ENCODE assay signal across 10 cellular contexts in genomic region chr1:31712625-31713024, GRCh38. TPM values are rescaled to one million over a fixed set of nuclear protein-coding genes. Genes with fewer than 3 reads are reported as not detected.
DNase-seq lines count a peak whose midpoint lies in the region; ATAC-seq and TF ChIP-seq lines count a peak whose summit lies in the region.
"Had no signal": no experiment of that assay in that cellular context is flagged by ENCODE, and none has a peak within 500 bp of the region (broad histone marks: within the 10 kb centered on the region; RNA-seq: fewer than 3 reads in every experiment).

No MANE protein-coding gene starts in this region.

- H3K9me3 ChIP-seq in T-helper 17 cell (ENCODE audit: control insufficient read depth, low read length, poor library complexity, severe bottlenecking) (no peaks in the 10 kb centered on the region), BE2C (no peaks in the 10 kb centered on the region)

- H3K4me3 ChIP-seq in rectal smooth muscle tissue (ENCODE audit: low read length), result no peak overlapping the region
- no peak overlapping the region for H3K4me3 ChIP-seq in BE2C (ENCODE audit: low read depth, low read length)

- H3K27ac ChIP-seq in rectal smooth muscle tissue (ENCODE audit: low read depth, low read length), result peak overlapping the region; percentile 97

- peaks cover 66% of the 10 kb centered on the region for H3K27me3 Mint-ChIP-seq in T-helper 17 cell
- H3K27me3 Mint-ChIP-seq in natural killer cell treated with Interleukin-12 subunit alpha and Interleukin-12 subunit beta and Interleukin-15 and Interleukin-18, amount 100 ng/mL, for 72 hours, result peaks cover 30 to 36% of the 10 kb centered on the region in 2 donors

- no peaks in the 10 kb centered on the region for H3K9me3 Mint-ChIP-seq in natural killer cell treated with Interleukin-12 subunit alpha and Interleukin-12 subunit beta and Interleukin-15 and Interleukin-18, amount 100 ng/mL, for 72 hours
- H3K9me3 Mint-ChIP-seq: activated T-cell treated with anti-CD3 and anti-CD28 coated beads, Interleukin-2, amount 50 U/mL, for 4 hours had no signal

- peaks cover 14% of the 10 kb centered on the region for H3K36me3 Mint-ChIP-seq in T-helper 17 cell (ENCODE audit: low read depth)
- H3K36me3 Mint-ChIP-seq in natural killer cell treated with Interleukin-12 subunit alpha and Interleukin-12 subunit beta and Interleukin-15 and Interleukin-18, amount 100 ng/mL, for 72 hours, result no peaks in the 10 kb centered on the region

- H3K4me3 Mint-ChIP-seq in T-helper 17 cell, result peak overlapping the region; percentile 36
- H3K4me3 Mint-ChIP-seq in natural killer cell treated with Interleukin-12 subunit alpha and Interleukin-12 subunit beta and Interleukin-15 and Interleukin-18, amount 100 ng/mL, for 72 hours, result no peak overlapping the region
- H3K4me3 Mint-ChIP-seq: activated T-cell treated with anti-CD3 and anti-CD28 coated beads, Interleukin-2, amount 50 U/mL, for 4 hours had no signal

- no peak for TF ChIP-seq CTCF in BE2C (IDR thresholded peaks at IDR 0.05; ENCODE audit: low read depth, low read length)

- H3K4me1 ChIP-seq in rectal smooth muscle tissue (ENCODE audit: control insufficient read depth, insufficient read depth, low read length) (peaks cover 32% of the 10 kb centered on the region), BE2C (peaks cover 8% of the 10 kb centered on the region; the same call in 1 of the 2 replicates)

- peak; percentile 84 for DNase-seq in Daoy (ENCODE audit: low read depth)
- DNase-seq in T-helper 17 cell, result no peak
- peak; percentile 94 for DNase-seq in glomerular visceral epithelial cell (ENCODE audit: extremely low spot score)
- DNase-seq in natural killer cell treated with Interleukin-12 subunit alpha and Interleukin-12 subunit beta and Interleukin-15 and Interleukin-18, amount 100 ng/mL, for 72 hours (ENCODE audit: low spot score), result no peak
- DNase-seq in BE2C, result no peak
- no peak for DNase-seq in pons (ENCODE audit: low spot score)
- DNase-seq: activated T-cell treated with anti-CD3 and anti-CD28 coated beads, Interleukin-2, amount 50 U/mL, for 4 hours; stimulated activated CD4-positive, alpha-beta T cell treated with anti-CD3 and anti-CD28 coated beads, Interleukin-2, amount 100 ng/mL, for 24 hours had no signal

- ATAC-seq in T-helper 17 cell (no peak), HG02973 (IDR thresholded peaks at IDR 0.05; ENCODE audit: unreplicated experiment) (no peak)
- ATAC-seq in natural killer cell treated with Interleukin-12 subunit alpha and Interleukin-12 subunit beta and Interleukin-15 and Interleukin-18, amount 100 ng/mL, for 72 hours, result no peak
- ATAC-seq: activated T-cell treated with anti-CD3 and anti-CD28 coated beads, Interleukin-2, amount 50 U/mL, for 4 hours had no signal

- H3K27me3 ChIP-seq in rectal smooth muscle tissue (ENCODE audit: control insufficient read depth, insufficient read depth, low read length), result no peaks in the 10 kb centered on the region
- no peaks in the 10 kb centered on the region for H3K27me3 ChIP-seq in BE2C

- no peak overlapping the region for H3K27ac Mint-ChIP-seq in T-helper 17 cell
- peak overlapping the region in 1 of 2 donors; percentile 30 for H3K27ac Mint-ChIP-seq in natural killer cell treated with Interleukin-12 subunit alpha and Interleukin-12 subunit beta and Interleukin-15 and Interleukin-18, amount 100 ng/mL, for 72 hours

- H3K9ac ChIP-seq in rectal smooth muscle tissue (ENCODE audit: low read length), result no peak overlapping the region

- H3K36me3 ChIP-seq in rectal smooth muscle tissue (ENCODE audit: control insufficient read depth, insufficient read depth, low read length), result no peaks in the 10 kb centered on the region
- H3K36me3 ChIP-seq in BE2C, result no peaks in the 10 kb centered on the region

- peaks cover 26% of the 10 kb centered on the region for H3K4me1 Mint-ChIP-seq in T-helper 17 cell
- H3K4me1 Mint-ChIP-seq in natural killer cell treated with Interleukin-12 subunit alpha and Interleukin-12 subunit beta and Interleukin-15 and Interleukin-18, amount 100 ng/mL, for 72 hours (ENCODE audit: low read depth in 2 of 2), result peaks cover 16 to 39% of the 10 kb centered on the region in 2 donors

RNA-seq across cellular contexts. Expression of gene COL16A1, which starts 8.8 kb away (rescaled TPM):
- 28.7 and 38.2 TPM in 2 replicates for total RNA-seq in Daoy (2014; rRNA removed; shearing (Covaris generic))
- not detected for total RNA-seq in T-helper 17 cell
- total RNA-seq in natural killer cell treated with Interleukin-12 subunit alpha and Interleukin-12 subunit beta and Interleukin-15 and Interleukin-18, amount 100 ng/mL, for 72 hours, result 1 to 10 TPM in 1 of 2 donors, under 1 TPM in 1; 0.73 to 1.6 TPM
- polyA plus RNA-seq in BE2C (2012; ENCODE audit: insufficient read depth, insufficient read length, low read depth), result 3.4 TPM

RNA-seq across cellular contexts. Expression of gene ADGRB2, which starts 51.5 kb away (rescaled TPM):
- total RNA-seq in Daoy (2014; rRNA removed; shearing (Covaris generic)), result 4.7 and 9.4 TPM in 2 replicates
- total RNA-seq in T-helper 17 cell, result 1 to 10 TPM; 1.0 to 1.4 TPM
- total RNA-seq in natural killer cell treated with Interleukin-12 subunit alpha and Interleukin-12 subunit beta and Interleukin-15 and Interleukin-18, amount 100 ng/mL, for 72 hours, result 1 to 10 TPM in 1 of 2 donors, not detected in 1; 1.2 TPM
- polyA plus RNA-seq in BE2C (2012; ENCODE audit: insufficient read depth, insufficient read length, low read depth), result 104 TPM

Comparison
In these comparisons a context has a peak if more than half of its experiments do, and no peak if none do; other contexts are left out.
1. DNase-seq: peak in Daoy (single experiment) and glomerular visceral epithelial cell (single experiment); none in T-helper 17 cell (0 of 3), natural killer cell treated with Interleukin-12 subunit alpha and Interleukin-12 subunit beta and Interleukin-15 and Interleukin-18, amount 100 ng/mL, for 72 hours (single experiment), BE2C (single experiment) and pons (single experiment).
2. RNA of gene COL16A1, which starts 8.8 kb away (total RNA-seq): 28.7 to 38.2 TPM in Daoy; 0.73 to 1.6 TPM in natural killer cell treated with Interleukin-12 subunit alpha and Interleukin-12 subunit beta and Interleukin-15 and Interleukin-18, amount 100 ng/mL, for 72 hours and not detected in T-helper 17 cell; every median in the first group is over 10 times any median in the second.